In genomic region chr12:12466157-12466556, GRCh38 we compare ENCODE assay signal across 11 cellular contexts.
DNase-seq lines count a peak whose midpoint lies in the region; ATAC-seq and TF ChIP-seq lines count a peak whose summit lies in the region.
"Had no signal": no experiment of that assay in that cellular context is flagged by ENCODE, and none has a peak within 500 bp of the region (broad histone marks: within the 10 kb centered on the region; RNA-seq: fewer than 3 reads in every experiment).

No MANE protein-coding gene starts in this region.

- peak; percentile 83 for ATAC-seq in activated naive CD8-positive, alpha-beta T cell treated with anti-CD3 and anti-CD28 coated beads, Interleukin-2, amount 10 ng/mL, durations not matched to agents 7 days and 5 days (ENCODE audit: low read depth)
- no peak for ATAC-seq in HG02840 (IDR thresholded peaks at IDR 0.05; ENCODE audit: low FRiP score, unreplicated experiment)
- no peak for ATAC-seq in GM18858 (IDR thresholded peaks at IDR 0.05; ENCODE audit: unreplicated experiment)

- peak overlapping the region; percentile 91 for H3K27ac Mint-ChIP-seq in activated CD4-positive, alpha-beta T cell treated with anti-CD3 and anti-CD28 coated beads, Interleukin-2, amount 10 ng/mL, durations not matched to agents 24 days and 14 days
- H3K27ac Mint-ChIP-seq in activated naive CD8-positive, alpha-beta T cell treated with anti-CD3 and anti-CD28 coated beads, Interleukin-2, amount 10 ng/mL, durations not matched to agents 7 days and 5 days = peak overlapping the region; percentile 84
- H3K27ac Mint-ChIP-seq in MCF 10A (ENCODE audit: low read depth, unreplicated experiment) = no peak overlapping the region

- peak overlapping the region; percentile 86 for H3K27ac ChIP-seq in KOPT-K1 (ENCODE audit: low read depth, low read length, poor library complexity, severe bottlenecking)
- H3K27ac ChIP-seq: C4-2B, PC-9 had no signal

- no peaks in the 10 kb centered on the region for H3K27me3 Mint-ChIP-seq in activated CD4-positive, alpha-beta T cell treated with anti-CD3 and anti-CD28 coated beads, Interleukin-2, amount 10 ng/mL, durations not matched to agents 24 days and 14 days
- H3K27me3 Mint-ChIP-seq in activated naive CD8-positive, alpha-beta T cell treated with anti-CD3 and anti-CD28 coated beads, Interleukin-2, amount 10 ng/mL, durations not matched to agents 7 days and 5 days = no peaks in the 10 kb centered on the region
- no peaks in the 10 kb centered on the region for H3K27me3 Mint-ChIP-seq in MCF 10A (ENCODE audit: insufficient read depth, unreplicated experiment)

- BruUV-seq in MCF 10A (replicated peaks; lab: Mats Ljungman, UMichigan) = no TSS peak

- POLR2A ChIA-PET in activated naive CD8-positive, alpha-beta T cell treated with anti-CD3 and anti-CD28 coated beads, Interleukin-2, amount 10 ng/mL, durations not matched to agents 7 days and 5 days (lab: Charles Lee) = interaction anchor here (1.0 to 2.5 kb wide), 3 partner anchors 9 to 97 kb away, joined by 3 to 15 read pairs (median 11); partner anchors contain the start of gene DUSP16
- POLR2A ChIA-PET in MCF 10A (lab: Yijun Ruan, JAX) = interaction anchor here (0.7 to 2.5 kb wide), 4 partner anchors 9 to 68 kb away, joined by 3 to 19 read pairs (median 4); no protein-coding TSS in a partner anchor

- no peaks in the 10 kb centered on the region for H3K9me3 ChIP-seq in KOPT-K1 (ENCODE audit: insufficient read depth, low read length, poor library complexity, severe bottlenecking)

- CTCF ChIA-PET in MCF 10A (lab: Yijun Ruan, JAX) = interaction anchor here (0.6 to 2.4 kb wide), 7 partner anchors 9 to 237 kb away, joined by 3 to 7 read pairs (median 4); no protein-coding TSS in a partner anchor

- H3K36me3 Mint-ChIP-seq in activated CD4-positive, alpha-beta T cell treated with anti-CD3 and anti-CD28 coated beads, Interleukin-2, amount 10 ng/mL, durations not matched to agents 24 days and 14 days (ENCODE audit: low read depth) = peaks cover 42% of the 10 kb centered on the region
- H3K36me3 Mint-ChIP-seq in activated naive CD8-positive, alpha-beta T cell treated with anti-CD3 and anti-CD28 coated beads, Interleukin-2, amount 10 ng/mL, durations not matched to agents 7 days and 5 days = peaks cover 39% of the 10 kb centered on the region
- H3K36me3 Mint-ChIP-seq in MCF 10A (ENCODE audit: insufficient read depth, unreplicated experiment) = peaks cover 20% of the 10 kb centered on the region

- intact Hi-C loops in activated CD4-positive, alpha-beta T cell treated with anti-CD3 and anti-CD28 coated beads, Interleukin-2, amount 10 ng/mL, durations not matched to agents 24 days and 14 days (cut with micrococcal nuclease) = loop anchor here (1.0 kb wide), 1 partner anchor 9 kb away; no protein-coding TSS in a partner anchor
- intact Hi-C loops in MCF 10A (cut with micrococcal nuclease) = no loop called here

- H3K4me3 Mint-ChIP-seq in activated CD4-positive, alpha-beta T cell treated with anti-CD3 and anti-CD28 coated beads, Interleukin-2, amount 10 ng/mL, durations not matched to agents 24 days and 14 days = peak overlapping the region; percentile 69
- H3K4me3 Mint-ChIP-seq in activated naive CD8-positive, alpha-beta T cell treated with anti-CD3 and anti-CD28 coated beads, Interleukin-2, amount 10 ng/mL, durations not matched to agents 7 days and 5 days = peak overlapping the region; percentile 59
- no peak overlapping the region for H3K4me3 Mint-ChIP-seq in MCF 10A (ENCODE audit: unreplicated experiment)

- no peak for TF ChIP-seq CTCF in MCF 10A (IDR thresholded peaks at IDR 0.05; ENCODE audit: unreplicated experiment)

- H3K36me3 ChIP-seq in KOPT-K1 (ENCODE audit: insufficient read depth, low read length) = no peaks in the 10 kb centered on the region

- DNase-seq in activated CD4-positive, alpha-beta T cell treated with anti-CD3 and anti-CD28 coated beads, Interleukin-2, amount 10 ng/mL, durations not matched to agents 24 days and 14 days = peak; percentile 83
- no peak for DNase-seq in activated naive CD8-positive, alpha-beta T cell treated with anti-CD3 and anti-CD28 coated beads, Interleukin-2, amount 10 ng/mL, durations not matched to agents 7 days and 5 days
- DNase-seq in stimulated activated CD4-positive, alpha-beta T cell treated with anti-CD3 and anti-CD28 coated beads, Interleukin-4, amount 100 ng/mL, for 24 hours = peak; percentile 53
- DNase-seq in SW 1271 (lab: John Stamatoyannopoulos, UW) (no peak), MCF 10A (ENCODE audit: unreplicated experiment) (no peak)
- DNase-seq: NCI-H2081, PC-9 had no signal

- H3K4me1 Mint-ChIP-seq in activated CD4-positive, alpha-beta T cell treated with anti-CD3 and anti-CD28 coated beads, Interleukin-2, amount 10 ng/mL, durations not matched to agents 24 days and 14 days = peaks cover 68% of the 10 kb centered on the region
- peaks cover 48% of the 10 kb centered on the region for H3K4me1 Mint-ChIP-seq in activated naive CD8-positive, alpha-beta T cell treated with anti-CD3 and anti-CD28 coated beads, Interleukin-2, amount 10 ng/mL, durations not matched to agents 7 days and 5 days
- H3K4me1 Mint-ChIP-seq in MCF 10A (ENCODE audit: insufficient read depth, unreplicated experiment) = peaks cover 17% of the 10 kb centered on the region

- H3K9me3 Mint-ChIP-seq in activated CD4-positive, alpha-beta T cell treated with anti-CD3 and anti-CD28 coated beads, Interleukin-2, amount 10 ng/mL, durations not matched to agents 24 days and 14 days = no peaks in the 10 kb centered on the region
- peaks cover 1% of the 10 kb centered on the region for H3K9me3 Mint-ChIP-seq in activated naive CD8-positive, alpha-beta T cell treated with anti-CD3 and anti-CD28 coated beads, Interleukin-2, amount 10 ng/mL, durations not matched to agents 7 days and 5 days
- H3K9me3 Mint-ChIP-seq in MCF 10A (ENCODE audit: unreplicated experiment) = no peaks in the 10 kb centered on the region

Comparison
In these comparisons a context has a peak if more than half of its experiments do, and no peak if none do; other contexts are left out.
1. DNase-seq: peak in activated CD4-positive, alpha-beta T cell treated with anti-CD3 and anti-CD28 coated beads, Interleukin-2, amount 10 ng/mL, durations not matched to agents 24 days and 14 days (single experiment) and stimulated activated CD4-positive, alpha-beta T cell treated with anti-CD3 and anti-CD28 coated beads, Interleukin-4, amount 100 ng/mL, for 24 hours (single experiment); none in activated naive CD8-positive, alpha-beta T cell treated with anti-CD3 and anti-CD28 coated beads, Interleukin-2, amount 10 ng/mL, durations not matched to agents 7 days and 5 days (single experiment), SW 1271 (0 of 2) and MCF 10A (single experiment).